7 cellular contexts compared by ENCODE assay signal in genomic region chr10:8128511-8128910, GRCh38.
"Had no signal": no experiment of that assay in that cellular context is flagged by ENCODE, and none has a peak within 500 bp of the region (broad histone marks: within the 10 kb centered on the region; RNA-seq: fewer than 3 reads in every experiment).

No MANE protein-coding gene starts in this region.

- H3K9me3 Mint-ChIP-seq: HFFc6 had no signal

- H3K4me1 ChIP-seq: HAP-1 had no signal

- H3K27ac ChIP-seq: GM23248 had no signal

- DNase-seq: GM23248, GOT3, H7, HFFc6, IMR-90 had no signal

- H3K9me3 ChIP-seq: HAP-1 had no signal

- H3K27ac Mint-ChIP-seq: HFFc6 had no signal

- H3K36me3 ChIP-seq: HAP-1 had no signal

- ATAC-seq: HCT116 had no signal

- H3K4me3 Mint-ChIP-seq: HFFc6 had no signal

- H3K4me3 ChIP-seq: GM23248, HAP-1 had no signal
